1 cellular context compared by ENCODE assay signal in genomic region chr17:16488572-16488997, GRCh38.
TF ChIP-seq lines count a peak whose summit lies in the region.

No MANE protein-coding gene starts in this region.

TF ChIP-seq in K562, 482 proteins besides CTCF, POLR2A, EP300 and RAD21 (continued from another document):
- TF ChIP-seq, protein P1, sequence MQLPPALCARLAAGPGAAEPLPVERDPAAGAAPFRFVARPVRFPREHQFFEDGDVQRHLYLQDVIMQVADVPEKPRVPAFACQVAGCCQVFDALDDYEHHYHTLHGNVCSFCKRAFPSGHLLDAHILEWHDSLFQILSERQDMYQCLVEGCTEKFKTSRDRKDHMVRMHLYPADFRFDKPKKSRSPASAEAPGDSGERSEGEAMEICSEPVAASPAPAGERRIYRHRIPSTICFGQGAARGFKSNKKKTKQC (CRISPR knock-in tag; IDR thresholded peaks at IDR 0.05), result no peak
- TF ChIP-seq MXI1 (IDR thresholded peaks at IDR 0.05; ENCODE audit: low read depth, low read length), result no peak
- TF ChIP-seq ZC3H4 (CRISPR knock-in tag; IDR thresholded peaks at IDR 0.05; ENCODE audit: borderline replicate concordance), result no peak
- peak; percentile 31 for TF ChIP-seq ZFP36 (IDR thresholded peaks at IDR 0.05; ENCODE audit: low read depth, low read length, partially characterized antibody)
- TF ChIP-seq FOSL1 (tag; conservative IDR thresholded peaks at IDR 0.05), result no peak
- TF ChIP-seq ZNF274 (IDR thresholded peaks at IDR 0.05; ENCODE audit: borderline replicate concordance, low read depth, low read length), result no peak
- TF ChIP-seq TSC22D4 (tag; IDR thresholded peaks at IDR 0.05), result no peak
- TF ChIP-seq CTCFL (IDR thresholded peaks at IDR 0.05; ENCODE audit: borderline replicate concordance, insufficient read depth, low read depth, low read length, poor library complexity, severe bottlenecking), result no peak
- TF ChIP-seq CBFA2T3 (IDR thresholded peaks at IDR 0.05), result peak; percentile 65
- peak; percentile 46 for TF ChIP-seq NCOR1 (IDR thresholded peaks at IDR 0.05)
- no peak for TF ChIP-seq ZNF121 (CRISPR knock-in tag; conservative IDR thresholded peaks at IDR 0.05)
- TF ChIP-seq ESRRA (IDR thresholded peaks at IDR 0.05; ENCODE audit: borderline replicate concordance, low read depth), result peak; percentile 98
- peak; percentile 58 for TF ChIP-seq NFIC (IDR thresholded peaks at IDR 0.05)
- no peak for TF ChIP-seq KDM2B (CRISPR knock-in tag; IDR thresholded peaks at IDR 0.05)
- no peak for TF ChIP-seq ZBTB8A (IDR thresholded peaks at IDR 0.05; ENCODE audit: partially characterized antibody)
- no peak for TF ChIP-seq KLF10 (CRISPR knock-in tag; IDR thresholded peaks at IDR 0.05)
- TF ChIP-seq TCF3 (CRISPR knock-in tag; IDR thresholded peaks at IDR 0.05), result peak; percentile 55
- 0 out of 4 replicates have a peak, but pooled peaks of 1 of the 2 experiments have one; percentile 15 for TF ChIP-seq TBL1XR1 (IDR thresholded peaks at IDR 0.05; ENCODE audit: low read length in 2 of 2)
- TF ChIP-seq ARID1B (IDR thresholded peaks at IDR 0.05), result peak; percentile 59
- no peak for TF ChIP-seq CLOCK (CRISPR knock-in tag; IDR thresholded peaks at IDR 0.05; ENCODE audit: borderline replicate concordance)
- no peak for TF ChIP-seq KLF16 (IDR thresholded peaks at IDR 0.05)
- no peak for TF ChIP-seq MCM7 (IDR thresholded peaks at IDR 0.05)
- peak in 1 of 2 experiments; percentile 16; a peak in 2 of 4 replicates for TF ChIP-seq KDM1A (IDR thresholded peaks at IDR 0.05)
- TF ChIP-seq TRIM24 (IDR thresholded peaks at IDR 0.05), result no peak
- no peak for TF ChIP-seq SRSF3 (IDR thresholded peaks at IDR 0.05; ENCODE audit: insufficient read depth, low read length)
- TF ChIP-seq CTBP1 (IDR thresholded peaks at IDR 0.05; ENCODE audit: borderline replicate concordance), result peak; percentile 24; the same call in 1 of the 2 replicates
- no peak for TF ChIP-seq SMARCE1 (IDR thresholded peaks at IDR 0.05)
- TF ChIP-seq RBBP5 (IDR thresholded peaks at IDR 0.05; ENCODE audit: borderline replicate concordance, insufficient read depth, low read length, poor library complexity, severe bottlenecking), result no peak
- TF ChIP-seq TFAP4 (CRISPR knock-in tag; IDR thresholded peaks at IDR 0.05; ENCODE audit: borderline replicate concordance), result peak; percentile 98
- no peak for TF ChIP-seq NR2C2 (CRISPR knock-in tag; IDR thresholded peaks at IDR 0.05)
- peak; percentile 63 for TF ChIP-seq NR2C2 (tag; IDR thresholded peaks at IDR 0.05)
- TF ChIP-seq KLF1 (tag; IDR thresholded peaks at IDR 0.05), result no peak
- no peak for TF ChIP-seq ZNF23 (CRISPR knock-in tag; IDR thresholded peaks at IDR 0.05)
- TF ChIP-seq PHTF2 (CRISPR knock-in tag; IDR thresholded peaks at IDR 0.05), result no peak
- TF ChIP-seq, protein P2, sequence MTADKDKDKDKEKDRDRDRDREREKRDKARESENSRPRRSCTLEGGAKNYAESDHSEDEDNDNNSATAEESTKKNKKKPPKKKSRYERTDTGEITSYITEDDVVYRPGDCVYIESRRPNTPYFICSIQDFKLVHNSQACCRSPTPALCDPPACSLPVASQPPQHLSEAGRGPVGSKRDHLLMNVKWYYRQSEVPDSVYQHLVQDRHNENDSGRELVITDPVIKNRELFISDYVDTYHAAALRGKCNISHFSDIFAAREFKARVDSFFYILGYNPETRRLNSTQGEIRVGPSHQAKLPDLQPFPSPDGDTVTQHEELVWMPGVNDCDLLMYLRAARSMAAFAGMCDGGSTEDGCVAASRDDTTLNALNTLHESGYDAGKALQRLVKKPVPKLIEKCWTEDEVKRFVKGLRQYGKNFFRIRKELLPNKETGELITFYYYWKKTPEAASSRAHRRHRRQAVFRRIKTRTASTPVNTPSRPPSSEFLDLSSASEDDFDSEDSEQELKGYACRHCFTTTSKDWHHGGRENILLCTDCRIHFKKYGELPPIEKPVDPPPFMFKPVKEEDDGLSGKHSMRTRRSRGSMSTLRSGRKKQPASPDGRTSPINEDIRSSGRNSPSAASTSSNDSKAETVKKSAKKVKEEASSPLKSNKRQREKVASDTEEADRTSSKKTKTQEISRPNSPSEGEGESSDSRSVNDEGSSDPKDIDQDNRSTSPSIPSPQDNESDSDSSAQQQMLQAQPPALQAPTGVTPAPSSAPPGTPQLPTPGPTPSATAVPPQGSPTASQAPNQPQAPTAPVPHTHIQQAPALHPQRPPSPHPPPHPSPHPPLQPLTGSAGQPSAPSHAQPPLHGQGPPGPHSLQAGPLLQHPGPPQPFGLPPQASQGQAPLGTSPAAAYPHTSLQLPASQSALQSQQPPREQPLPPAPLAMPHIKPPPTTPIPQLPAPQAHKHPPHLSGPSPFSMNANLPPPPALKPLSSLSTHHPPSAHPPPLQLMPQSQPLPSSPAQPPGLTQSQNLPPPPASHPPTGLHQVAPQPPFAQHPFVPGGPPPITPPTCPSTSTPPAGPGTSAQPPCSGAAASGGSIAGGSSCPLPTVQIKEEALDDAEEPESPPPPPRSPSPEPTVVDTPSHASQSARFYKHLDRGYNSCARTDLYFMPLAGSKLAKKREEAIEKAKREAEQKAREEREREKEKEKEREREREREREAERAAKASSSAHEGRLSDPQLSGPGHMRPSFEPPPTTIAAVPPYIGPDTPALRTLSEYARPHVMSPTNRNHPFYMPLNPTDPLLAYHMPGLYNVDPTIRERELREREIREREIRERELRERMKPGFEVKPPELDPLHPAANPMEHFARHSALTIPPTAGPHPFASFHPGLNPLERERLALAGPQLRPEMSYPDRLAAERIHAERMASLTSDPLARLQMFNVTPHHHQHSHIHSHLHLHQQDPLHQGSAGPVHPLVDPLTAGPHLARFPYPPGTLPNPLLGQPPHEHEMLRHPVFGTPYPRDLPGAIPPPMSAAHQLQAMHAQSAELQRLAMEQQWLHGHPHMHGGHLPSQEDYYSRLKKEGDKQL (CRISPR knock-in tag; IDR thresholded peaks at IDR 0.05; ENCODE audit: borderline replicate concordance), result no peak
- no peak for TF ChIP-seq RUNX1 (IDR thresholded peaks at IDR 0.05; ENCODE audit: low read depth)
- 0 out of 2 replicates have a peak, but pooled peaks have one; percentile 19 for TF ChIP-seq NR2C1 (IDR thresholded peaks at IDR 0.05)
- no peak for TF ChIP-seq NR2C1 (tag; IDR thresholded peaks at IDR 0.05)
- TF ChIP-seq FOXA1 (IDR thresholded peaks at IDR 0.05; ENCODE audit: borderline replicate concordance), result no peak
- no peak for TF ChIP-seq DMBX1 (CRISPR knock-in tag; IDR thresholded peaks at IDR 0.05; ENCODE audit: borderline replicate concordance)
- 0 out of 4 replicates have a peak, but pooled peaks of 1 of the 2 experiments have one; percentile 13 for TF ChIP-seq RCOR1 (IDR thresholded peaks at IDR 0.05; ENCODE audit: borderline replicate concordance in 1 of 2, low read depth in 2 of 2, low read length in 2 of 2)
- no peak for TF ChIP-seq TAF15 (IDR thresholded peaks at IDR 0.05; ENCODE audit: low read depth, low read length)
- TF ChIP-seq ETV5 (CRISPR knock-in tag; IDR thresholded peaks at IDR 0.05; ENCODE audit: low read depth), result peak; percentile 83
- TF ChIP-seq JUND (IDR thresholded peaks at IDR 0.05; ENCODE audit: borderline replicate concordance, low read depth, low read length), result peak; percentile 19; the same call in 1 of the 2 replicates
- peak; percentile 39; the same call in 2 of the 3 replicates for TF ChIP-seq JUND (tag; IDR thresholded peaks at IDR 0.05; ENCODE audit: borderline replicate concordance, low read depth, low read length)
- 0 out of 2 replicates have a peak, but pooled peaks have one; percentile 15 for TF ChIP-seq SMARCA4 (IDR thresholded peaks at IDR 0.05)
- TF ChIP-seq ZNF445 (CRISPR knock-in tag; IDR thresholded peaks at IDR 0.05; ENCODE audit: low read depth), result no peak
- TF ChIP-seq, protein P3, sequence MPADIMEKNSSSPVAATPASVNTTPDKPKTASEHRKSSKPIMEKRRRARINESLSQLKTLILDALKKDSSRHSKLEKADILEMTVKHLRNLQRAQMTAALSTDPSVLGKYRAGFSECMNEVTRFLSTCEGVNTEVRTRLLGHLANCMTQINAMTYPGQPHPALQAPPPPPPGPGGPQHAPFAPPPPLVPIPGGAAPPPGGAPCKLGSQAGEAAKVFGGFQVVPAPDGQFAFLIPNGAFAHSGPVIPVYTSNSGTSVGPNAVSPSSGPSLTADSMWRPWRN (IDR thresholded peaks at IDR 0.05; ENCODE audit: low read depth), result 0 out of 2 replicates have a peak, but pooled peaks have one; percentile 48
- no peak for TF ChIP-seq SNIP1 (IDR thresholded peaks at IDR 0.05; ENCODE audit: low read depth)
- peak; percentile 28; the same call in 1 of the 2 replicates for TF ChIP-seq TEAD4 (IDR thresholded peaks at IDR 0.05; ENCODE audit: low read length)
- TF ChIP-seq TEAD4 (CRISPR knock-in tag; IDR thresholded peaks at IDR 0.05; ENCODE audit: borderline replicate concordance), result no peak
- TF ChIP-seq, protein P4, sequence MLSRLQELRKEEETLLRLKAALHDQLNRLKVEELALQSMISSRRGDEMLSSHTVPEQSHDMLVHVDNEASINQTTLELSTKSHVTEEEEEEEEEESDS (CRISPR knock-in tag; IDR thresholded peaks at IDR 0.05), result no peak
- no peak for TF ChIP-seq ZNF76 (CRISPR knock-in tag; IDR thresholded peaks at IDR 0.05; ENCODE audit: borderline replicate concordance)
- peak; percentile 83 for TF ChIP-seq ETV1 (tag; conservative IDR thresholded peaks at IDR 0.05; ENCODE audit: low read depth)
- peak; percentile 54 for TF ChIP-seq GABPA (tag; conservative IDR thresholded peaks at IDR 0.05; ENCODE audit: low read depth)
- no peak for TF ChIP-seq HINFP (tag; conservative IDR thresholded peaks at IDR 0.05; ENCODE audit: low read depth)
- no peak for TF ChIP-seq CREB3L1 (IDR thresholded peaks at IDR 0.05; ENCODE audit: borderline replicate concordance, low read depth)
- TF ChIP-seq ZNF644 (tag; IDR thresholded peaks at IDR 0.05; ENCODE audit: low read depth), result no peak
- no peak for TF ChIP-seq LEF1 (IDR thresholded peaks at IDR 0.05)
- no peak for TF ChIP-seq NUFIP1 (IDR thresholded peaks at IDR 0.05; ENCODE audit: partially characterized antibody)
